In the genomic region with DNA sequence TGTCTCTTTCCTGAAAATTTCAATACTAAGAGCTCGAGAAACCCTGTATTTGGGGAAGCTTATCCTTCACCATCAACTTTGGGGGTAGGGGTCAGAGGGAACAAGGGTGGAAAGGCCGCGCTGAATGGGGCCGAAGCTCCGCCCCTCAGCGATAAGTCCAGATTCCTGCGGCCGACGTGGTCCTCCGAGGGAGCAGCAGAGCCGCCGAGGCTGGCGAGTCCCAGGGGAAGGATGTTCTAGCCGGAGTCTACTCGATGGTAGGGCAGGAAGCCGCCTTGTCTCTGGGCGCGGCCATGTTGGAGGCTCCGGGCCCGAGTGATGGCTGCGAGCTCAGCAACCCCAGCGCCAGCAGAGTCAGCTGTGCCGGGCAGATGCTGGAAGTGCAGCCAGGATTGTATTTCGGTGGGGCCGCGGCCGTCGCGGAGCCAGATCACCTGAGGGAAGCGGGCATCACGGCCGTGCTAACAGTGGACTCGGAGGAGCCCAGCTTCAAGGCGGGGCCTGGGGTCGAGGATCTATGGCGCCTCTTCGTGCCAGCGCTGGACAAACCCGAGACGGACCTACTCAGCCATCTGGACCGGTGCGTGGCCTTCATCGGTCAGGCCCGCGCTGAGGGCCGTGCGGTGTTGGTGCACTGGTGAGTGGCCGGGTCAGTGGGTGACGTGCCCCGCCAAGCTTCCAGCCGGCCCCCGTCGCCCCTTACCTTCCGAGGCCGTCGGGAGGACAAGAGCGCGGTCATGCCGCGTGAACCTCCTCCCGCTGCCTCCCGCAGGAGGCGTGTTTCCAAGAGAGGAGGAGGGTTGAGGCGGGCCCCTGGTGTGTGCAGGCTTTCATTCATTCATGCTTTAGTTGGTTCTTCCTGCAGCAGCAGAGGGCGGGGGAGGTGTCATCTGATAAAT, we compare ENCODE assay signal across 1 cellular context.
TF ChIP-seq lines count a peak whose summit lies in the region.

A gene with protein sequence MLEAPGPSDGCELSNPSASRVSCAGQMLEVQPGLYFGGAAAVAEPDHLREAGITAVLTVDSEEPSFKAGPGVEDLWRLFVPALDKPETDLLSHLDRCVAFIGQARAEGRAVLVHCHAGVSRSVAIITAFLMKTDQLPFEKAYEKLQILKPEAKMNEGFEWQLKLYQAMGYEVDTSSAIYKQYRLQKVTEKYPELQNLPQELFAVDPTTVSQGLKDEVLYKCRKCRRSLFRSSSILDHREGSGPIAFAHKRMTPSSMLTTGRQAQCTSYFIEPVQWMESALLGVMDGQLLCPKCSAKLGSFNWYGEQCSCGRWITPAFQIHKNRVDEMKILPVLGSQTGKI (plus strand): TSS at position 278 of the 899 bp plus-strand sequence. CDS start 16 bp downstream, at position 294.

TF ChIP-seq in H1, 55 proteins besides CTCF, POLR2A, EP300 and RAD21 (continued from another document):
- TF ChIP-seq PHF8 (conservative IDR thresholded peaks at IDR 0.05; ENCODE audit: low read depth, low read length), result peak; percentile 98
- peak; percentile 91 for TF ChIP-seq ASH2L (IDR thresholded peaks at IDR 0.05; ENCODE audit: low read length)
- no peak; the same call in 1 of the 2 replicates for TF ChIP-seq KDM5A (IDR thresholded peaks at IDR 0.05; ENCODE audit: low read length)
- TF ChIP-seq HDAC6 (IDR thresholded peaks at IDR 0.05; ENCODE audit: low read depth, low read length), result no peak
- peak; percentile 75; the same call in 1 of the 2 replicates for TF ChIP-seq RBBP5 (IDR thresholded peaks at IDR 0.05; ENCODE audit: borderline replicate concordance, low read depth, low read length)
